Comparison of ENCODE assay signal across 8 cellular contexts in the genomic region with DNA sequence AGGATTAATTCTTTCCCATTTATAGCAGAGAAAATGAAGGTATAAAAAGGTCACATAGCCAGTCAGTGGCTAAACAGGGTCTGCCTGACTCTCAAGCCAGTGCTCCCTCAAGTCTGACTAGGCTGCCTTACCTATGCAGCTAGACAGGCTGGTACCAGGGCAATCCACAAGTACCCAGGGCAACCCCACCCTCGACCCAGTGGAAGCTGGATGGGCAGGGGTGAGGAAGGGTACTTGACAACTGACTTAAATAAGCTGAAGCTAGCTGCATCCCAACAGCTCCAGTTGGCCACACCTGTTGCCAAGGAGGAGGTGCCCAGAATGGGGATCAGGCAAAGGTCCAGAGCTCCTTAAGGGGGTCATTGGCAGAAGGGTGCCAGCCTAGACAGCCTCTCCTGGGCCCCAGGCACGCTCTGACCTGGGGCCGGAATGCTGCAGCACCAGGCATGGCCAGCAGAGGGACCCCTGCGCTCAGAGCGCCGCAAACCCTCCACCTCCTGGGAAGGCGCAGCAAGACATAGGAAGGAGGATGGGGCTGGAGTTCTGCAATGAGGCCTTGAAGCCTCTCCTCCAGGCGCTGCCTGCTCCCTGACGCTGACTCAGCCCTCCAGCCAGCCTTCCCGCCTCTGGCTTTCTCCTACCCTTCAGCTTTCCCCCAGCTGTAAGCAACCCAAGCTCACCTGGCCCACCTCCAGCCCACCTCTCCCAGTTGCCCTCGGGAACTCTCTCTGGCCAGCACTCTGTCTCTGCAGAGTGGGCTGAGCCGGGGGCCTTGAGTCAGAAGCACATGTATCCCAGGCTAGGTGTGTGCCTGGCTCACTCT. TPM values are rescaled to one million over a fixed set of nuclear protein-coding genes. Genes with fewer than 3 reads are reported as not detected.
DNase-seq lines count a peak whose midpoint lies in the region; ATAC-seq, FAIRE-seq and TF ChIP-seq lines count a peak whose summit lies in the region.

No MANE protein-coding gene starts in this region.

- TF ChIP-seq POLR2A in transverse colon (IDR thresholded peaks at IDR 0.05): no peak

- H3K9me3 Mint-ChIP-seq in activated naive CD4-positive, alpha-beta T cell treated with anti-CD3 and anti-CD28 coated beads, Interleukin-2, amount 10 ng/mL, durations not matched to agents 7 days and 5 days: no peaks in the 10 kb centered on the region

- in situ Hi-C loops in G401 (cut with HindIII; ENCODE audit: low sequenced_read_pairs) (no loop called here), KBM-7 (cut with MboI; ENCODE audit: low pct_unique_long_range_greater_than_20kb, low sequenced_read_pairs) (no loop called here), transverse colon (cut with MboI; ENCODE audit: low pct_ligation_motif_present in 1 of 4, low pct_unique_long_range_greater_than_20kb in 1 of 4, low sequenced_read_pairs in 3 of 4) (loop anchor here in 1 of 4 donors (25.0 kb wide), 1 partner anchor 109 kb away; no protein-coding TSS in a partner anchor)

- H3K27me3 Mint-ChIP-seq in activated naive CD4-positive, alpha-beta T cell treated with anti-CD3 and anti-CD28 coated beads, Interleukin-2, amount 10 ng/mL, durations not matched to agents 7 days and 5 days: peaks cover 14% of the 10 kb centered on the region

- no peak for FAIRE-seq in pancreas (lab: Jason Lieb, UNC)

- intact Hi-C loops in pancreas (cut with DNase I): loop anchor here in 1 of 3 donors (10.0 kb wide), 1 partner anchor 116 kb away; no protein-coding TSS in a partner anchor
- intact Hi-C loops in transverse colon (cut with DNase I; ENCODE audit: low total_unique reads): no loop called here

- no peaks in the 10 kb centered on the region for H3K4me1 ChIP-seq in pancreas
- H3K4me1 ChIP-seq in transverse colon: peaks cover 7 to 24% (median 17%) of the 10 kb centered on the region in 4 donors

- peak; percentile 87 to 96 (median 92) for ATAC-seq in pancreas
- ATAC-seq in HG02623 (IDR thresholded peaks at IDR 0.05; ENCODE audit: unreplicated experiment): no peak

- TF ChIP-seq CTCF in pancreas (IDR thresholded peaks at IDR 0.05) (peak; percentile 94 to 96 (median 95)), transverse colon (IDR thresholded peaks at IDR 0.05) (peak; percentile 90 to 97 (median 96))

- CTCF ChIA-PET in activated naive CD4-positive, alpha-beta T cell treated with anti-CD3 and anti-CD28 coated beads, Interleukin-2, amount 10 ng/mL, durations not matched to agents 7 days and 5 days (lab: Charles Lee): interaction anchor here (0.5 to 4.5 kb wide), 34 partner anchors 9 to 599 kb away, joined by 3 to 32 read pairs (median 4); partner anchors contain the start of genes CFAP97D1 and PPY

- 9 to 14% methylated on average over 12 of the region's 12 CpGs for WGBS in pancreas, 2 donors
- WGBS in transverse colon (ENCODE audit: low coverage in 1 of 2), 2 donors: 22% methylated on average over 7 of the region's 12 CpGs; no CpG with 5 or more reads in 1 of the 2 donors

- no peaks in the 10 kb centered on the region for H3K4me1 Mint-ChIP-seq in activated naive CD4-positive, alpha-beta T cell treated with anti-CD3 and anti-CD28 coated beads, Interleukin-2, amount 10 ng/mL, durations not matched to agents 7 days and 5 days

- no peak for TF ChIP-seq EP300 in transverse colon (IDR thresholded peaks at IDR 0.05; ENCODE audit: low read depth)

- H3K27me3 ChIP-seq in pancreas (no peaks in the 10 kb centered on the region), transverse colon (no peaks in the 10 kb centered on the region)

- peak; percentile 76 for DNase-seq in G401 (ENCODE audit: low spot score)
- DNase-seq in KBM-7: peak; percentile 83
- peak; percentile 83 for DNase-seq in SK-N-DZ (ENCODE audit: low spot score)
- DNase-seq in activated naive CD4-positive, alpha-beta T cell treated with anti-CD3 and anti-CD28 coated beads, Interleukin-2, amount 10 ng/mL, durations not matched to agents 7 days and 5 days: peak; percentile 74
- DNase-seq in glomerular endothelial cell (ENCODE audit: extremely low read depth, low read depth, low spot score): peak; percentile 7
- peak; percentile 50 to 90 (median 77) for DNase-seq in pancreas
- peak; percentile 82 for DNase-seq in transverse colon

- no peak overlapping the region for H3K27ac Mint-ChIP-seq in activated naive CD4-positive, alpha-beta T cell treated with anti-CD3 and anti-CD28 coated beads, Interleukin-2, amount 10 ng/mL, durations not matched to agents 7 days and 5 days

- no peak overlapping the region for H3K4me3 ChIP-seq in pancreas
- no peak overlapping the region for H3K4me3 ChIP-seq in transverse colon

- H3K27ac ChIP-seq in pancreas (no peak overlapping the region), transverse colon (peak overlapping the region in 1 of 4 donors; percentile 0)

- H3K4me3 Mint-ChIP-seq in activated naive CD4-positive, alpha-beta T cell treated with anti-CD3 and anti-CD28 coated beads, Interleukin-2, amount 10 ng/mL, durations not matched to agents 7 days and 5 days: no peak overlapping the region

- no peaks in the 10 kb centered on the region for H3K36me3 ChIP-seq in pancreas
- no peaks in the 10 kb centered on the region for H3K36me3 ChIP-seq in transverse colon

- H3K36me3 Mint-ChIP-seq in activated naive CD4-positive, alpha-beta T cell treated with anti-CD3 and anti-CD28 coated beads, Interleukin-2, amount 10 ng/mL, durations not matched to agents 7 days and 5 days: no peaks in the 10 kb centered on the region

- no peaks in the 10 kb centered on the region for H3K9me3 ChIP-seq in pancreas
- no peaks in the 10 kb centered on the region for H3K9me3 ChIP-seq in transverse colon

RNA-seq across cellular contexts. Expression of gene MPP2, which starts 28.9 kb away (rescaled TPM):
- 58.8 and 82.5 TPM in 2 replicates for total RNA-seq in G401 (2014; rRNA removed; shearing (Covaris generic))
- 10.6 and 13.0 TPM in 2 replicates for polyA plus RNA-seq in SK-N-DZ (2014; cell fraction: cytosol; rRNA removed)
- polyA plus RNA-seq in SK-N-DZ (2014; cell fraction: nucleus; rRNA removed): 8.4 and 11.4 TPM in 2 replicates
- 1.2 and 1.9 TPM in 2 replicates for total RNA-seq in glomerular endothelial cell
- 1 to 10 TPM; 1.0 to 2.9 (median 2.1) TPM for total RNA-seq in pancreas
- polyA plus RNA-seq in pancreas: 1 to 10 TPM; 1.9 to 6.6 TPM
- 1 to 10 TPM; 3.4 to 4.9 (median 4.2) TPM for total RNA-seq in transverse colon

RNA-seq across cellular contexts. Expression of gene CD300LG, which starts 31.5 kb away (rescaled TPM):
- total RNA-seq in G401 (2014; rRNA removed; shearing (Covaris generic)): 0.31 TPM in 1 of 2 replicates, not detected in the other
- polyA plus RNA-seq in SK-N-DZ (2014; cell fraction: cytosol; rRNA removed): not detected in 2 replicates
- polyA plus RNA-seq in SK-N-DZ (2014; cell fraction: nucleus; rRNA removed): not detected in 2 replicates
- total RNA-seq in glomerular endothelial cell (not detected in 2 replicates), pancreas (under 1 TPM; 0.09 to 0.69 (median 0.37) TPM), transverse colon (10 to 100 TPM in 1 of 4 donors, 1 to 10 TPM in 1, under 1 TPM in 1, not detected in 1; 0.55 to 44.5 (median 1.4) TPM)
- polyA plus RNA-seq in pancreas: 1 to 10 TPM in 1 of 2 donors, under 1 TPM in 1; 0.47 to 4.3 TPM

RNA-seq across cellular contexts. Expression of gene MPP3, which starts 45.5 kb away (rescaled TPM):
- 2.1 and 2.2 TPM in 2 replicates for total RNA-seq in G401 (2014; rRNA removed; shearing (Covaris generic))
- polyA plus RNA-seq in SK-N-DZ (2014; cell fraction: cytosol; rRNA removed): 5.8 and 8.7 TPM in 2 replicates
- 38.7 and 55.2 TPM in 2 replicates for polyA plus RNA-seq in SK-N-DZ (2014; cell fraction: nucleus; rRNA removed)
- total RNA-seq in glomerular endothelial cell: 3.6 and 4.1 TPM in 2 replicates
- total RNA-seq in pancreas: 1 to 10 TPM; 3.4 to 7.0 (median 4.9) TPM
- 10 to 100 TPM; 15.5 to 42.5 TPM for polyA plus RNA-seq in pancreas
- total RNA-seq in transverse colon: 10 to 100 TPM in 1 of 4 donors, 1 to 10 TPM in 3; 6.8 to 10.7 (median 7.5) TPM

Comparison
In these comparisons a context has a peak if more than half of its experiments do, and no peak if none do; other contexts are left out.
1. DNase-seq: peak in every context shown above with its lines; median percentile 83 in KBM-7; 83 in SK-N-DZ; 82 in transverse colon; 77 in pancreas; 76 in G401; 74 in activated naive CD4-positive, alpha-beta T cell treated with anti-CD3 and anti-CD28 coated beads, Interleukin-2, amount 10 ng/mL, durations not matched to agents 7 days and 5 days; 7 in glomerular endothelial cell.
2. RNA of gene MPP2, which starts 28.9 kb away (total RNA-seq): 58.8 to 82.5 TPM in G401; 3.4 to 4.9 TPM in transverse colon, 1.0 to 2.9 TPM in pancreas and 1.2 to 1.9 TPM in glomerular endothelial cell; every median in the first group is over 10 times any median in the second.